Comparison of ENCODE assay signal across 8 cellular contexts in genomic region chr9:133558191-133559126, GRCh38. TPM values are rescaled to one million over a fixed set of nuclear protein-coding genes. Genes with fewer than 3 reads are reported as not detected.
DNase-seq lines count a peak whose midpoint lies in the region; ATAC-seq and TF ChIP-seq lines count a peak whose summit lies in the region.

No MANE protein-coding gene starts in this region.

- no peak for TF ChIP-seq CTCF in thoracic aorta (IDR thresholded peaks at IDR 0.05)

- no peaks in the 10 kb centered on the region for H3K27me3 ChIP-seq in duodenal mucosa (ENCODE audit: control insufficient read depth in 1 of 2, insufficient read depth in 2 of 2, low read length in 2 of 2)
- H3K27me3 ChIP-seq in thoracic aorta (replicated peaks; ENCODE audit: insufficient read depth) = no peaks in the 10 kb centered on the region

- DNase-seq in AG20443 (ENCODE audit: low spot score) (peak; percentile 90), OCI-M1 (lab: John Stamatoyannopoulos, UW) (peak; percentile 42), myocyte (ENCODE audit: low read depth) (peak; percentile 88), thoracic aorta (ENCODE audit: low spot score) (peak; percentile 31)

- no peaks in the 10 kb centered on the region for H3K9me3 ChIP-seq in duodenal mucosa (ENCODE audit: control insufficient read depth in 1 of 2, low read length in 2 of 2)
- no peaks in the 10 kb centered on the region for H3K9me3 ChIP-seq in thoracic aorta

- H3K36me3 ChIP-seq in duodenal mucosa (ENCODE audit: control insufficient read depth in 1 of 2, insufficient read depth in 2 of 2, low read length in 2 of 2) (no peaks in the 10 kb centered on the region), thoracic aorta (no peaks in the 10 kb centered on the region)

- peak; percentile 47 for ATAC-seq in GM21423 (IDR thresholded peaks at IDR 0.05; ENCODE audit: unreplicated experiment)
- no peak for ATAC-seq in thoracic aorta (ENCODE audit: insufficient number of reproducible peaks, low FRiP score, low read depth)
- ATAC-seq in HG02763 (IDR thresholded peaks at IDR 0.05; ENCODE audit: unreplicated experiment) = no peak
- no peak for ATAC-seq in GM19455 (IDR thresholded peaks at IDR 0.05; ENCODE audit: unreplicated experiment)

- H3K27ac ChIP-seq in duodenal mucosa (ENCODE audit: low read depth, low read length) (peak overlapping the region; percentile 50), thoracic aorta (peak overlapping the region in 1 of 2 donors; percentile 4)

- peaks cover 6 to 13% of the 10 kb centered on the region in 2 donors for H3K4me1 ChIP-seq in duodenal mucosa (ENCODE audit: control insufficient read depth in 1 of 2, insufficient read depth in 2 of 2, low read length in 2 of 2)
- peaks cover 10 to 35% of the 10 kb centered on the region in 2 donors for H3K4me1 ChIP-seq in thoracic aorta (ENCODE audit: control insufficient read depth in 1 of 2, low read depth in 2 of 2)

- H3K9ac ChIP-seq in duodenal mucosa (ENCODE audit: low read depth in 1 of 2, low read length in 2 of 2) = no peak overlapping the region

- no peak overlapping the region for H3K4me3 ChIP-seq in duodenal mucosa (ENCODE audit: low read depth in 1 of 2, low read length in 2 of 2)
- peak overlapping the region; percentile 35 for H3K4me3 ChIP-seq in thoracic aorta

RNA-seq across cellular contexts. Expression of gene ADAMTSL2, which starts 24.0 kb away (rescaled TPM):
- total RNA-seq in myocyte (4.7 and 8.1 TPM in 2 replicates), thoracic aorta (1 to 10 TPM; 2.8 to 5.5 TPM)
- polyA plus RNA-seq in myocyte (2012) = 8.8 TPM

RNA-seq across cellular contexts. Expression of gene MYMK, which starts 33.7 kb away (rescaled TPM):
- total RNA-seq in myocyte (441 and 664 TPM in 2 replicates), thoracic aorta (not detected)
- polyA plus RNA-seq in myocyte (2012) = 438 TPM

RNA-seq across cellular contexts. Expression of gene FAM163B, which starts 50.7 kb away (rescaled TPM):
- not detected in 2 replicates for total RNA-seq in myocyte
- not detected for polyA plus RNA-seq in myocyte (2012)
- not detected for total RNA-seq in thoracic aorta

Comparison
In these comparisons a context has a peak if more than half of its experiments do, and no peak if none do; other contexts are left out.
1. DNase-seq: peak in every context shown above with its lines; median percentile 90 in AG20443; 88 in myocyte; 42 in OCI-M1; 31 in thoracic aorta.
2. RNA of gene MYMK, which starts 33.7 kb away (total RNA-seq): 441 to 664 TPM in myocyte; not detected in thoracic aorta; every median in the first group is over 100 times any median in the second.